In genomic region chr14:85074955-85075354, GRCh38 we compare ENCODE assay signal across 6 cellular contexts.
"Had no signal": no experiment of that assay in that cellular context is flagged by ENCODE, and none has a peak within 500 bp of the region (broad histone marks: within the 10 kb centered on the region; RNA-seq: fewer than 3 reads in every experiment).

No MANE protein-coding gene starts in this region.

- ATAC-seq: HepG2, K562 had no signal

- H3K4me3 ChIP-seq: K562 had no signal

- H3K4me1 Mint-ChIP-seq: IgD-negative memory B cell had no signal

- H3K27ac Mint-ChIP-seq: IgD-negative memory B cell had no signal

- H3K27ac ChIP-seq: HL-60 had no signal

- H3K4me3 Mint-ChIP-seq: IgD-negative memory B cell had no signal

- DNase-seq: IMR-90, KBM-7 had no signal

- H3K36me3 Mint-ChIP-seq: IgD-negative memory B cell had no signal
